In genomic region chr6:14258117-14258516, GRCh38 we compare ENCODE assay signal across 19 cellular contexts.
DNase-seq lines count a peak whose midpoint lies in the region; ATAC-seq, FAIRE-seq and TF ChIP-seq lines count a peak whose summit lies in the region.
"Had no signal": no experiment of that assay in that cellular context is flagged by ENCODE, and none has a peak within 500 bp of the region (broad histone marks: within the 10 kb centered on the region; RNA-seq: fewer than 3 reads in every experiment).

No MANE protein-coding gene starts in this region.

- H3K9me2 ChIP-seq in SK-N-SH: no peaks in the 10 kb centered on the region

- H3K36me3 ChIP-seq in SK-N-SH (replicated peaks in 1 of 2; ENCODE audit: control insufficient read depth in 1 of 2, insufficient read depth in 2 of 2, low read length in 1 of 2) (no peaks in the 10 kb centered on the region), astrocyte (ENCODE audit: insufficient read depth, low read length) (no peaks in the 10 kb centered on the region), osteoblast (ENCODE audit: insufficient read depth, low read length) (no peaks in the 10 kb centered on the region)
- H3K36me3 ChIP-seq: HAP-1 had no signal

- peaks cover 24% of the 10 kb centered on the region for H3K27me3 Mint-ChIP-seq in astrocyte (ENCODE audit: low read depth, unreplicated experiment)
- H3K27me3 Mint-ChIP-seq in stimulated activated memory B cell treated with anti-CD40 and anti-IgM and Interleukin-4, amounts not matched to agents 10 μg/mL and 1 μg/mL and 100 μg/mL, for 72 hours: no peaks in the 10 kb centered on the region
- H3K27me3 Mint-ChIP-seq: CD4-positive, alpha-beta T cell had no signal

- no peaks in the 10 kb centered on the region for H4K20me1 ChIP-seq in SK-N-SH (ENCODE audit: insufficient read depth)
- H4K20me1 ChIP-seq in astrocyte (ENCODE audit: insufficient read depth, low read length): no peaks in the 10 kb centered on the region
- H4K20me1 ChIP-seq in osteoblast (ENCODE audit: insufficient read depth, low read length): no peaks in the 10 kb centered on the region

- no peak overlapping the region for H3K4me2 ChIP-seq in SK-N-SH
- H3K4me2 ChIP-seq in astrocyte (ENCODE audit: low read length): no peak overlapping the region
- H3K4me2 ChIP-seq in osteoblast (ENCODE audit: insufficient read depth, low read length): no peak overlapping the region
- H3K4me2 ChIP-seq: A549 had no signal

- CTCF ChIA-PET in SK-N-SH (lab: Yijun Ruan, JAX): no interaction called here

- DNase-seq in SK-N-SH (no peak), astrocyte (ENCODE audit: low read depth) (peak; percentile 31), fibroblast of the aortic adventitia (ENCODE audit: low read depth) (peak; percentile 45), osteoblast (ENCODE audit: insufficient read length, low spot score, missing footprints) (no peak)
- DNase-seq: AML-193; Caco-2; CD4-positive, alpha-beta T cell had no signal

- POLR2A ChIA-PET in SK-N-SH (lab: Yijun Ruan, JAX): no interaction called here

- no peak overlapping the region for H3K27ac Mint-ChIP-seq in astrocyte (ENCODE audit: unreplicated experiment)
- H3K27ac Mint-ChIP-seq in stimulated activated memory B cell treated with anti-CD40 and anti-IgM and Interleukin-4, amounts not matched to agents 10 μg/mL and 1 μg/mL and 100 μg/mL, for 72 hours: peak overlapping the region; percentile 53
- H3K27ac Mint-ChIP-seq: CD4-positive, alpha-beta T cell had no signal

- no peak overlapping the region for H3K27ac ChIP-seq in SK-N-SH (ENCODE audit: low read depth in 2 of 2, low read length in 1 of 2)
- H3K27ac ChIP-seq in astrocyte (ENCODE audit: low read depth, low read length): no peak overlapping the region
- no peak overlapping the region for H3K27ac ChIP-seq in osteoblast (ENCODE audit: low read depth, low read length)
- H3K27ac ChIP-seq: 22Rv1, A549, C4-2B had no signal

- FAIRE-seq in astrocyte (lab: Jason Lieb, UNC): no peak
- FAIRE-seq: A549, D721Med, G401.6, GM12891, GM18507 had no signal

- TF ChIP-seq RAD21 in SK-N-SH (IDR thresholded peaks at IDR 0.05; ENCODE audit: low read length): no peak

- no peak for TF ChIP-seq CTCF in SK-N-SH (IDR thresholded peaks at IDR 0.05)
- TF ChIP-seq CTCF in astrocyte (IDR thresholded peaks at IDR 0.05; ENCODE audit: insufficient read depth, low read depth, low read length): no peak
- TF ChIP-seq CTCF in fibroblast of the aortic adventitia (IDR thresholded peaks at IDR 0.05; ENCODE audit: insufficient read depth, low read length): no peak
- no peak for TF ChIP-seq CTCF in osteoblast (IDR thresholded peaks at IDR 0.05; ENCODE audit: extremely low read depth, low read depth, low read length)

- no peak for TF ChIP-seq EP300 in SK-N-SH (IDR thresholded peaks at IDR 0.05; ENCODE audit: borderline replicate concordance in 1 of 2, low read depth in 1 of 2, low read length in 1 of 2)

- no peaks in the 10 kb centered on the region for H3K4me1 Mint-ChIP-seq in astrocyte (ENCODE audit: low read depth, unreplicated experiment)
- H3K4me1 Mint-ChIP-seq in stimulated activated memory B cell treated with anti-CD40 and anti-IgM and Interleukin-4, amounts not matched to agents 10 μg/mL and 1 μg/mL and 100 μg/mL, for 72 hours: peaks cover 9% of the 10 kb centered on the region

- peaks cover 7% of the 10 kb centered on the region for H3K9me3 Mint-ChIP-seq in astrocyte (ENCODE audit: unreplicated experiment)
- H3K9me3 Mint-ChIP-seq in stimulated activated memory B cell treated with anti-CD40 and anti-IgM and Interleukin-4, amounts not matched to agents 10 μg/mL and 1 μg/mL and 100 μg/mL, for 72 hours: peaks cover 6% of the 10 kb centered on the region

- H3K27me3 ChIP-seq in SK-N-SH (ENCODE audit: insufficient read depth): no peaks in the 10 kb centered on the region
- H3K27me3 ChIP-seq in astrocyte (ENCODE audit: insufficient read depth, low read length): no peaks in the 10 kb centered on the region
- no peaks in the 10 kb centered on the region for H3K27me3 ChIP-seq in osteoblast (ENCODE audit: insufficient read depth, low read length)

- H3K9ac ChIP-seq in SK-N-SH (no peak overlapping the region), astrocyte (ENCODE audit: low read length) (no peak overlapping the region)

- H3K4me3 ChIP-seq in SK-N-SH (ENCODE audit: low read depth in 2 of 2, low read length in 1 of 2) (no peak overlapping the region), astrocyte (ENCODE audit: insufficient read depth, low read depth, low read length) (no peak overlapping the region), fibroblast of the aortic adventitia (ENCODE audit: low read depth, low read length) (no peak overlapping the region), osteoblast (ENCODE audit: insufficient read depth, low read length) (no peak overlapping the region)
- H3K4me3 ChIP-seq: A549, HAP-1 had no signal

- H3K36me3 Mint-ChIP-seq in astrocyte (ENCODE audit: low read depth, unreplicated experiment): no peaks in the 10 kb centered on the region
- peaks cover 23% of the 10 kb centered on the region for H3K36me3 Mint-ChIP-seq in stimulated activated memory B cell treated with anti-CD40 and anti-IgM and Interleukin-4, amounts not matched to agents 10 μg/mL and 1 μg/mL and 100 μg/mL, for 72 hours

- H3K79me2 ChIP-seq in SK-N-SH (ENCODE audit: insufficient read depth) (no peaks in the 10 kb centered on the region), astrocyte (ENCODE audit: insufficient read depth, low read length) (no peaks in the 10 kb centered on the region), osteoblast (ENCODE audit: insufficient read depth, low read length) (no peaks in the 10 kb centered on the region)

- H3F3A ChIP-seq in SK-N-SH (replicated peaks; ENCODE audit: insufficient read depth): no peaks in the 10 kb centered on the region

- H2AFZ ChIP-seq in SK-N-SH (ENCODE audit: low read depth) (no peak overlapping the region), astrocyte (ENCODE audit: low read depth, low read length) (no peak overlapping the region), osteoblast (ENCODE audit: low read length) (no peak overlapping the region)

- ATAC-seq in SK-N-SH treated with all-trans-retinoic acid at 6 μM for 48 hours (no peak), GM18498 (IDR thresholded peaks at IDR 0.05; ENCODE audit: unreplicated experiment) (no peak)
- ATAC-seq in stimulated activated memory B cell treated with anti-CD40 and anti-IgM and Interleukin-4, amounts not matched to agents 10 μg/mL and 1 μg/mL and 100 μg/mL, for 72 hours: no peak
- no peak for ATAC-seq in activated CD4-positive, CD25-positive, alpha-beta regulatory T cell treated with anti-CD3 and anti-CD28 coated beads, Interleukin-2, amount 50 U/mL, for 24 hours
- ATAC-seq: A549 had no signal

- H3K9me3 ChIP-seq in SK-N-SH (no peaks in the 10 kb centered on the region), astrocyte (ENCODE audit: insufficient read depth, low read depth, low read length) (no peaks in the 10 kb centered on the region), osteoblast (ENCODE audit: low read depth, low read length) (no peaks in the 10 kb centered on the region)
- H3K9me3 ChIP-seq: HAP-1 had no signal

- H3K4me1 ChIP-seq in SK-N-SH (ENCODE audit: control insufficient read depth in 1 of 2, insufficient read depth in 2 of 2, low read depth in 1 of 2, low read length in 1 of 2) (peaks cover 0 to 6% of the 10 kb centered on the region in 2 experiments; a peak in 1 of 4 replicates), astrocyte (ENCODE audit: insufficient read depth, low read length) (peaks cover 2% of the 10 kb centered on the region), osteoblast (ENCODE audit: insufficient read depth, low read length) (no peaks in the 10 kb centered on the region)
- H3K4me1 ChIP-seq: A549, Caco-2, HAP-1 had no signal

- no peak overlapping the region for H3K4me3 Mint-ChIP-seq in astrocyte (ENCODE audit: unreplicated experiment)
- H3K4me3 Mint-ChIP-seq in stimulated activated memory B cell treated with anti-CD40 and anti-IgM and Interleukin-4, amounts not matched to agents 10 μg/mL and 1 μg/mL and 100 μg/mL, for 72 hours: no peak overlapping the region
- H3K4me3 Mint-ChIP-seq: CD4-positive, alpha-beta T cell had no signal

- 5% methylated on average over 2 of the region's 2 CpGs for WGBS in SK-N-SH (ENCODE audit: low lambda C conversion rate)

TF ChIP-seq in SK-N-SH treated with all-trans-retinoic acid at 6 μM for 48 hours, 23 proteins besides CTCF, POLR2A, EP300 and RAD21 (continues in another document):
- TF ChIP-seq TOX (CRISPR knock-in tag; IDR thresholded peaks at IDR 0.05; ENCODE audit: borderline replicate concordance) (no peak), PPARA (CRISPR knock-in tag; IDR thresholded peaks at IDR 0.05; ENCODE audit: borderline replicate concordance) (no peak), RARB (CRISPR knock-in tag; IDR thresholded peaks at IDR 0.05) (no peak)

TF ChIP-seq in SK-N-SH, 30 proteins besides CTCF, POLR2A, EP300 and RAD21 (continues in another document):
- TF ChIP-seq ELF1 (IDR thresholded peaks at IDR 0.05): no peak
- TF ChIP-seq GABPA (IDR thresholded peaks at IDR 0.05; ENCODE audit: low read depth): no peak
- no peak for TF ChIP-seq ZBTB33 (IDR thresholded peaks at IDR 0.05; ENCODE audit: borderline replicate concordance, low read depth)
- TF ChIP-seq TCF12 (IDR thresholded peaks at IDR 0.05): no peak
- TF ChIP-seq YY1 (IDR thresholded peaks at IDR 0.05; ENCODE audit: low read depth): no peak

Comparison
In these comparisons a context has a peak if more than half of its experiments do, and no peak if none do; other contexts are left out.
1. DNase-seq: peak in astrocyte (single experiment) and fibroblast of the aortic adventitia (single experiment); none in SK-N-SH (single experiment) and osteoblast (single experiment).